In the genomic region with DNA sequence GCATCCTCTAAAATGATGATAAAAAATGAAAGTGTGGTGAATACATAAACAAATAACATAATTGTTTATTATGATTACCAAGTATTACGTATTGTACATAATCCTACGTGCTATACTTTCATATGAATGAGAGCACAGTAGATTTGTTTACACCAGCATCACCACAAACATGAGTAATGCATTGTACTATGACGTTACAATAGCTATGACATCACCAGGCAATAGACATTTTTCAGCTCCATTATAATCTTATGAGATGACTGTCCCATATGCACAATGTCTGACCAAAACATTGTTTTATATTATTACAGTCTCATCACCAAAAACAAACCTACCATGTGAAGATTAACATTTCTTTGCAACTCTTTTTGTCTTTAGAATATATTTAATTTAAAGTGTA, we compare ENCODE assay signal across 2 cellular contexts.
A peak's percentile ranks its signal among the peaks of the same experiment; 100 is the strongest.
TF ChIP-seq lines count a peak whose summit lies in the region.

No MANE protein-coding gene starts in this region.

TF ChIP-seq in IMR-90, 13 proteins besides CTCF, POLR2A, EP300 and RAD21:
- TF ChIP-seq, protein P1, sequence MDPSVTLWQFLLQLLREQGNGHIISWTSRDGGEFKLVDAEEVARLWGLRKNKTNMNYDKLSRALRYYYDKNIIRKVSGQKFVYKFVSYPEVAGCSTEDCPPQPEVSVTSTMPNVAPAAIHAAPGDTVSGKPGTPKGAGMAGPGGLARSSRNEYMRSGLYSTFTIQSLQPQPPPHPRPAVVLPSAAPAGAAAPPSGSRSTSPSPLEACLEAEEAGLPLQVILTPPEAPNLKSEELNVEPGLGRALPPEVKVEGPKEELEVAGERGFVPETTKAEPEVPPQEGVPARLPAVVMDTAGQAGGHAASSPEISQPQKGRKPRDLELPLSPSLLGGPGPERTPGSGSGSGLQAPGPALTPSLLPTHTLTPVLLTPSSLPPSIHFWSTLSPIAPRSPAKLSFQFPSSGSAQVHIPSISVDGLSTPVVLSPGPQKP (IDR thresholded peaks at IDR 0.05; ENCODE audit: borderline replicate concordance, low read depth, low read length) = no peak
- TF ChIP-seq SMC3 (IDR thresholded peaks at IDR 0.05; ENCODE audit: low read depth, low read length) (no peak), MAZ (IDR thresholded peaks at IDR 0.05; ENCODE audit: borderline replicate concordance, low read depth, low read length) (no peak), BHLHE40 (IDR thresholded peaks at IDR 0.05; ENCODE audit: low read depth, low read length) (no peak), NFE2L2 (IDR thresholded peaks at IDR 0.05; ENCODE audit: low read depth, low read length) (no peak), MXI1 (IDR thresholded peaks at IDR 0.05; ENCODE audit: borderline replicate concordance, low read depth, low read length) (no peak), FOS (IDR thresholded peaks at IDR 0.05; ENCODE audit: low read depth, low read length) (no peak), RFX5 (IDR thresholded peaks at IDR 0.05; ENCODE audit: low read depth, low read length) (no peak), CEBPB (IDR thresholded peaks at IDR 0.05; ENCODE audit: low read depth, low read length) (no peak), CHD1 (IDR thresholded peaks at IDR 0.05; ENCODE audit: low read depth, low read length) (no peak), RCOR1 (IDR thresholded peaks at IDR 0.05; ENCODE audit: insufficient replicate concordance, low read length) (no peak), MAFK (IDR thresholded peaks at IDR 0.05; ENCODE audit: low read depth, low read length) (no peak)
- TF ChIP-seq, protein P2, sequence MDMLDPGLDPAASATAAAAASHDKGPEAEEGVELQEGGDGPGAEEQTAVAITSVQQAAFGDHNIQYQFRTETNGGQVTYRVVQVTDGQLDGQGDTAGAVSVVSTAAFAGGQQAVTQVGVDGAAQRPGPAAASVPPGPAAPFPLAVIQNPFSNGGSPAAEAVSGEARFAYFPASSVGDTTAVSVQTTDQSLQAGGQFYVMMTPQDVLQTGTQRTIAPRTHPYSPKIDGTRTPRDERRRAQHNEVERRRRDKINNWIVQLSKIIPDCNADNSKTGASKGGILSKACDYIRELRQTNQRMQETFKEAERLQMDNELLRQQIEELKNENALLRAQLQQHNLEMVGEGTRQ (IDR thresholded peaks at IDR 0.05; ENCODE audit: low read depth, low read length) = no peak

TF ChIP-seq in K562, 482 proteins besides CTCF, POLR2A, EP300 and RAD21 (continued from another document):
- TF ChIP-seq, protein P3, sequence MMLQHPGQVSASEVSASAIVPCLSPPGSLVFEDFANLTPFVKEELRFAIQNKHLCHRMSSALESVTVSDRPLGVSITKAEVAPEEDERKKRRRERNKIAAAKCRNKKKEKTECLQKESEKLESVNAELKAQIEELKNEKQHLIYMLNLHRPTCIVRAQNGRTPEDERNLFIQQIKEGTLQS (IDR thresholded peaks at IDR 0.05) = peak; percentile 31; the same call in 1 of the 2 replicates
- TF ChIP-seq, protein P3 (CRISPR knock-in tag; conservative IDR thresholded peaks at IDR 0.05) = no peak
- TF ChIP-seq ATF1 (CRISPR knock-in tag; IDR thresholded peaks at IDR 0.05) = no peak
- TF ChIP-seq ATF1 (tag; IDR thresholded peaks at IDR 0.05) = peak; percentile 38; the same call in 1 of the 2 replicates
- no peak for TF ChIP-seq HMG20A (CRISPR knock-in tag; conservative IDR thresholded peaks at IDR 0.05)
- TF ChIP-seq CCNT2 (IDR thresholded peaks at IDR 0.05; ENCODE audit: borderline replicate concordance, extremely low read depth, insufficient read length, low read depth, low read length) = no peak
